In the genomic region with DNA sequence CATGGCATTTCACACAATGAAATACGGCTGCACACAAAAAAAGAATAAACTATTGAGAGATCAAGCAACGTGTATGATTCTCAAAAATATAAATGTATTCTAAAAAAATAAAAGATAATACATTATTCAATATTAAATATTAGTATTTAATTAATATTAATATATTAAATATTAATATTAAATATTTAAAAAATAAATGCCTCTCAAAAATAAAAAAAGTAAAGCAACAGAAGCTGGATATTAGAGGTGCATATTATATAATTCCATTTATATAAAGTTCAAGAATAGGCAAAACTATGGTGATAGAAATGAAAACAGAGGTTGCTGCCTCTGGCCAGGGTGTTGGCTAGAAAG, we compare ENCODE assay signal across 18 cellular contexts. TPM values are rescaled to one million over a fixed set of nuclear protein-coding genes. Genes with fewer than 3 reads are reported as not detected.
A peak's percentile ranks its signal among the peaks of the same experiment; 100 is the strongest.
DNase-seq lines count a peak whose midpoint lies in the region; ATAC-seq, FAIRE-seq and TF ChIP-seq lines count a peak whose summit lies in the region.
"Had no signal": no experiment of that assay in that cellular context is flagged by ENCODE, and none has a peak within 500 bp of the region (broad histone marks: within the 10 kb centered on the region; RNA-seq: fewer than 3 reads in every experiment).

No MANE protein-coding gene starts in this region.

- H2AFZ ChIP-seq in PC-3 (ENCODE audit: low read length): no peak overlapping the region

- intact Hi-C loops in PC-3 (cut with micrococcal nuclease): no loop called here
- intact Hi-C loops in dendritic cell treated with granulocyte-macrophage colony-stimulating factor and Interleukin-4, amounts not matched to agents 40 ng/mL and 50 ng/mL, for 4 days (cut with micrococcal nuclease): no loop called here

- H3F3A ChIP-seq in PC-3 (ENCODE audit: low read length, unreplicated experiment): peaks cover 6% of the 10 kb centered on the region

- no TSS peak for BruUV-seq in PC-3 (replicated peaks; lab: Mats Ljungman, UMichigan)

- H3K9me2 ChIP-seq in PC-3 (replicated peaks; ENCODE audit: low read length): no peaks in the 10 kb centered on the region

- H3K4me1 ChIP-seq in A549: peaks cover 59% of the 10 kb centered on the region
- peaks cover 38% of the 10 kb centered on the region for H3K4me1 ChIP-seq in PC-3 (ENCODE audit: insufficient read depth, low read length)

- DNase-seq in A549 (ENCODE audit: low read depth in 1 of 2, low spot score in 1 of 2) (no peak), PC-3 (no peak), mesothelial cell of epicardium (ENCODE audit: low spot score in 2 of 2, unreplicated experiment in 2 of 2) (no peak), putamen (ENCODE audit: low spot score) (no peak), GM12892 (ENCODE audit: insufficient read length) (no peak)
- no peak for DNase-seq in activated CD4-positive, CD25-positive, alpha-beta regulatory T cell (lab: John Stamatoyannopoulos, UW)
- DNase-seq: activated CD8-positive, alpha-beta memory T cell treated with anti-CD3 and anti-CD28 coated beads, Interleukin-2, amount 50 U/mL, for 4 hours; CD8-positive, alpha-beta T cell; heart left ventricle; islet precursor cell; NCI-H187 treated with DMSO at 0.1 percent for 48 hours; NCI-H510A; SHP77 treated with DMSO at 0.1 percent for 48 hours; stimulated activated CD4-positive, alpha-beta T cell treated with anti-CD3 and anti-CD28 coated beads, Interleukin-2, amount 100 ng/mL, for 24 hours had no signal

- POLR2A ChIA-PET in A549 (lab: Yijun Ruan, JAX): interaction anchor here (1.1 to 5.7 kb wide), 3 partner anchors 10 to 56 kb away, joined by 3 to 53 read pairs (median 3); a partner anchor contains a TSS
- POLR2A ChIA-PET in PC-3 (lab: Charles Lee; ENCODE audit: unreplicated experiment): interaction anchor here (1.0 kb wide), 1 partner anchor 29 kb away, joined by 3 read pairs; no protein-coding TSS in a partner anchor

- H3K4me2 ChIP-seq in A549 (peak overlapping the region; percentile 80), PC-3 (ENCODE audit: low read length) (peak overlapping the region; percentile 67)

- TF ChIP-seq RAD21 in A549 (conservative IDR thresholded peaks at IDR 0.05 in 1 of 2, IDR thresholded peaks at IDR 0.05 in 1 of 2): no peak

- H3K27ac Mint-ChIP-seq in dendritic cell treated with granulocyte-macrophage colony-stimulating factor and Interleukin-4, amounts not matched to agents 40 ng/mL and 50 ng/mL, for 4 days: peak overlapping the region; percentile 30
- peak overlapping the region; percentile 87 for H3K27ac Mint-ChIP-seq in mesothelial cell of epicardium
- H3K27ac Mint-ChIP-seq: CD8-positive, alpha-beta T cell had no signal

- H3K36me3 Mint-ChIP-seq in dendritic cell treated with granulocyte-macrophage colony-stimulating factor and Interleukin-4, amounts not matched to agents 40 ng/mL and 50 ng/mL, for 4 days (ENCODE audit: low read depth): no peaks in the 10 kb centered on the region
- peaks cover 7% of the 10 kb centered on the region for H3K36me3 Mint-ChIP-seq in mesothelial cell of epicardium
- H3K36me3 Mint-ChIP-seq: CD8-positive, alpha-beta T cell had no signal

- peaks cover 28% of the 10 kb centered on the region for H3K4me1 Mint-ChIP-seq in dendritic cell treated with granulocyte-macrophage colony-stimulating factor and Interleukin-4, amounts not matched to agents 40 ng/mL and 50 ng/mL, for 4 days (ENCODE audit: low read depth)
- peaks cover 35% of the 10 kb centered on the region for H3K4me1 Mint-ChIP-seq in mesothelial cell of epicardium

- no peak for FAIRE-seq in A549 (lab: Jason Lieb, UNC)
- no peak for FAIRE-seq in GM12892 (lab: Jason Lieb, UNC)

- ATAC-seq in A549 (no peak), PC-3 (no peak), GM21619 (IDR thresholded peaks at IDR 0.05; ENCODE audit: unreplicated experiment) (no peak)

- H3K79me2 ChIP-seq in PC-3 (ENCODE audit: low read length): no peaks in the 10 kb centered on the region

- no peaks in the 10 kb centered on the region for H3K27me3 ChIP-seq in PC-3 (ENCODE audit: low read length)
- H3K27me3 ChIP-seq: ascending aorta, heart left ventricle, right atrium auricular region had no signal

- 1% methylated on average over 2 of the region's 2 CpGs for WGBS in A549 (ENCODE audit: missing lambda C conversion rate)

- H3K27me3 Mint-ChIP-seq in dendritic cell treated with granulocyte-macrophage colony-stimulating factor and Interleukin-4, amounts not matched to agents 40 ng/mL and 50 ng/mL, for 4 days: peaks cover 2% of the 10 kb centered on the region
- no peaks in the 10 kb centered on the region for H3K27me3 Mint-ChIP-seq in mesothelial cell of epicardium (ENCODE audit: low read depth)

- no peak for TF ChIP-seq POLR2A in A549 (IDR thresholded peaks at IDR 0.05; ENCODE audit: low read length)
- TF ChIP-seq POLR2A in GM12892 (IDR thresholded peaks at IDR 0.05; ENCODE audit: low read depth, low read length): no peak

- no peak overlapping the region for H3K4me3 ChIP-seq in A549
- H3K4me3 ChIP-seq in PC-3 (ENCODE audit: low read length): peak overlapping the region; percentile 26
- H3K4me3 ChIP-seq: ascending aorta, heart left ventricle, right atrium auricular region had no signal

- no peak overlapping the region for H3K9ac ChIP-seq in PC-3 (ENCODE audit: low read length)

- no peak for TF ChIP-seq CTCF in A549 (IDR thresholded peaks at IDR 0.05)
- TF ChIP-seq CTCF in PC-3 (conservative IDR thresholded peaks at IDR 0.05; ENCODE audit: low read depth, low read length): no peak
- no peak for TF ChIP-seq CTCF in mesothelial cell of epicardium (IDR thresholded peaks at IDR 0.05; ENCODE audit: unreplicated experiment)

- no peak for TF ChIP-seq EP300 in A549 (IDR thresholded peaks at IDR 0.05)

- H3K9me3 Mint-ChIP-seq in dendritic cell treated with granulocyte-macrophage colony-stimulating factor and Interleukin-4, amounts not matched to agents 40 ng/mL and 50 ng/mL, for 4 days: no peaks in the 10 kb centered on the region
- peaks cover 6% of the 10 kb centered on the region for H3K9me3 Mint-ChIP-seq in mesothelial cell of epicardium
- H3K9me3 Mint-ChIP-seq: CD8-positive, alpha-beta T cell had no signal

- H4K20me1 ChIP-seq in PC-3 (ENCODE audit: low read length): no peaks in the 10 kb centered on the region

- peak overlapping the region; percentile 89 to 94 for H3K27ac ChIP-seq in A549
- peak overlapping the region; percentile 77 for H3K27ac ChIP-seq in PC-3 (ENCODE audit: low read length)

- H3K36me3 ChIP-seq in PC-3 (ENCODE audit: low read depth, low read length): no peaks in the 10 kb centered on the region
- H3K36me3 ChIP-seq: ascending aorta, heart left ventricle, right atrium auricular region had no signal

- no peak overlapping the region for H3K4me3 Mint-ChIP-seq in dendritic cell treated with granulocyte-macrophage colony-stimulating factor and Interleukin-4, amounts not matched to agents 40 ng/mL and 50 ng/mL, for 4 days
- H3K4me3 Mint-ChIP-seq in mesothelial cell of epicardium: no peak overlapping the region

- CTCF ChIA-PET in A549 (lab: Yijun Ruan, JAX): interaction anchor here (1.0 to 1.5 kb wide), 2 partner anchors 12 to 47 kb away, joined by 4 to 5 read pairs; no protein-coding TSS in a partner anchor
- CTCF ChIA-PET in PC-3 (lab: Charles Lee): no interaction called here

- no peaks in the 10 kb centered on the region for H3K9me3 ChIP-seq in A549
- H3K9me3 ChIP-seq in PC-3 (ENCODE audit: low read length): no peaks in the 10 kb centered on the region

TF ChIP-seq in A549, 52 proteins besides CTCF, POLR2A, EP300 and RAD21:
- TF ChIP-seq POLR2AphosphoS2 (conservative IDR thresholded peaks at IDR 0.05; ENCODE audit: low read length): no peak
- no peak for TF ChIP-seq RNF2 (IDR thresholded peaks at IDR 0.05; ENCODE audit: borderline replicate concordance, low read depth)
TF ChIP-seq in A549: peak in this region for 0.

RNA-seq across cellular contexts. Expression of a gene that starts 57.1 kb away (rescaled TPM):
- polyA plus RNA-seq in A549 (2011; rRNA removed) (65.3 and 72.5 TPM in 2 replicates), A549 (2017; fragmentation: RNase III; extraction: RNeasy Plus Mini Kit Qiagen cat#74134 plus additional on column Dnase treatment) (38.6 to 42.4 TPM (median 39.9 TPM) in 3 replicates)
- polyA plus RNA-seq in A549 (2012; cell fraction: cytosol; rRNA removed): 120 and 125 TPM in 2 replicates
- polyA plus RNA-seq in A549 (2012; cell fraction: nucleus; rRNA removed): 193 and 205 TPM in 2 replicates
- polyA minus RNA-seq in A549 (2011; rRNA and poly(A)+ RNA removed): 42.7 and 50.1 TPM in 2 replicates
- total RNA-seq in PC-3 (2014; rRNA removed) (137 and 154 TPM in 2 replicates), mesothelial cell of epicardium (80.0 to 84.4 TPM (median 84.1 TPM) in 3 replicates)
- 68.1 TPM for polyA plus RNA-seq in GM12892 (2012; ENCODE audit: missing spikeins)
